8 cellular contexts compared by ENCODE assay signal in the genomic region with DNA sequence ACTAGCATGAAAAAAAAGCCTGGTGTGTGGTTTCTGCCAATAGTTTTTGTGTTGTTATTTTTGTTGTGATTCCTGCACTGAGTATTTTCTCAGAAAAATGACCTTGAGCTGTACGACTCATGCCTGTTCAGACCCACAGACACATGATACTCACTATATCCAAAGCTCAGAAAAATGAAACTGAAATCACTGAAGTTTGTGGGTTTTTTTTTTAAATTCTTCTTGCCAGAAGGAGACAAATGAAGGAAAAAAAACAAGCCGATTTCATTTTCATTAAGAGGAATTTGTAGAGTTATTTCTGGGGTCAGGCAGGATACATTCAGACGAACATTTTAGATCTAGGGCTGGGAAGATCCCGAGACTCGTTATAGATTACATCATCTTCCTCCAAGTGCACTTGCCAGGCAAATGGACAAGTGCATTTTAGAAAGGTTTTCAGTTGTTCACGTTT.
DNase-seq lines count a peak whose midpoint lies in the region; ATAC-seq and TF ChIP-seq lines count a peak whose summit lies in the region.

No MANE protein-coding gene starts in this region.

- DNase-seq in EL = peak; percentile 71
- DNase-seq in IMR-90 = peak; percentile 78
- no peak for DNase-seq in mammary epithelial cell
- peak; percentile 80 for DNase-seq in osteoblast (ENCODE audit: insufficient read length, low spot score, missing footprints)
- DNase-seq in Kasumi-1 (lab: John Stamatoyannopoulos, UW) = no peak
- DNase-seq in stimulated activated CD4-positive, alpha-beta T cell treated with anti-CD3 and anti-CD28 coated beads, Interleukin-2, amount 100 ng/mL, for 24 hours = no peak
- no peak for DNase-seq in LoVo (ENCODE audit: low spot score)

- POLR2A ChIA-PET in IMR-90 (lab: Charles Lee; ENCODE audit: unreplicated experiment) = interaction anchor here (0.7 kb wide), 1 partner anchor 108 kb away, joined by 5 read pairs; no protein-coding TSS in a partner anchor

- H3K18ac ChIP-seq in IMR-90 (ENCODE audit: low read depth, low read length) = peak overlapping the region; percentile 58; the same call in 1 of the 2 replicates

- peak overlapping the region; percentile 59 for H2AFZ ChIP-seq in IMR-90 (replicated peaks; ENCODE audit: low read length, poor library complexity)
- peak overlapping the region; percentile 33 for H2AFZ ChIP-seq in mammary epithelial cell (ENCODE audit: low read depth, low read length)
- H2AFZ ChIP-seq in osteoblast (ENCODE audit: low read length) = peak overlapping the region; percentile 58

- TF ChIP-seq CTCF in IMR-90 (conservative IDR thresholded peaks at IDR 0.05; ENCODE audit: low read depth, low read length) (no peak), mammary epithelial cell (conservative IDR thresholded peaks at IDR 0.05 in 1 of 2, IDR thresholded peaks at IDR 0.05 in 1 of 2; ENCODE audit: extremely low read depth in 1 of 2, insufficient read depth in 1 of 2, low read depth in 1 of 2, low read length in 2 of 2) (no peak), osteoblast (IDR thresholded peaks at IDR 0.05; ENCODE audit: extremely low read depth, low read depth, low read length) (no peak)

- TF ChIP-seq RAD21 in IMR-90 (IDR thresholded peaks at IDR 0.05; ENCODE audit: low read length) = no peak

- peaks cover 43% of the 10 kb centered on the region for H3K9me1 ChIP-seq in IMR-90 (ENCODE audit: insufficient read depth, low read length)

- H4K20me1 ChIP-seq in IMR-90 (ENCODE audit: insufficient read depth, low read length) (no peaks in the 10 kb centered on the region), mammary epithelial cell (ENCODE audit: insufficient read depth, low read length) (no peaks in the 10 kb centered on the region), osteoblast (ENCODE audit: insufficient read depth, low read length) (no peaks in the 10 kb centered on the region)

- no peak overlapping the region for H2AK9ac ChIP-seq in IMR-90 (replicated peaks; ENCODE audit: low read depth, low read length, poor library complexity)

- H3K4me2 ChIP-seq in IMR-90 (ENCODE audit: low read depth, low read length) (peak overlapping the region; percentile 91), mammary epithelial cell (ENCODE audit: insufficient read depth, low read depth, low read length) (peak overlapping the region; percentile 81), osteoblast (ENCODE audit: insufficient read depth, low read length) (peak overlapping the region; percentile 80)

- H3K4me3 ChIP-seq in IMR-90 (ENCODE audit: insufficient read depth, low read depth, low read length) (peak overlapping the region; percentile 43; the same call in 1 of the 2 replicates), mammary epithelial cell (replicated peaks in 1 of 3; ENCODE audit: insufficient read depth in 1 of 3, low read depth in 2 of 3, low read length in 3 of 3) (peak overlapping the region; percentile 24 to 35 (median 30)), osteoblast (ENCODE audit: insufficient read depth, low read length) (peak overlapping the region; percentile 61)

- TF ChIP-seq POLR2A in IMR-90 (IDR thresholded peaks at IDR 0.05; ENCODE audit: low read depth, low read length) = no peak

- dilution Hi-C loops in IMR-90 (cut with HindIII; ENCODE audit: low sequenced_read_pairs, unreplicated experiment) (no loop called here), mammary epithelial cell (cut with HindIII; ENCODE audit: low sequenced_read_pairs) (loop anchor here (5.0 kb wide), 2 partner anchors 76 to 131 kb away; no protein-coding TSS in a partner anchor)

- H3K14ac ChIP-seq in IMR-90 (replicated peaks; ENCODE audit: low read depth, low read length) = peak overlapping the region; percentile 98

- H3K36me3 ChIP-seq in IMR-90 (ENCODE audit: control insufficient read depth, insufficient read depth, low read length) (no peaks in the 10 kb centered on the region), mammary epithelial cell (ENCODE audit: insufficient read depth, low read length) (no peaks in the 10 kb centered on the region), osteoblast (ENCODE audit: insufficient read depth, low read length) (no peaks in the 10 kb centered on the region)

- intact Hi-C loops in IMR-90 (cut with micrococcal nuclease) (loop anchor here (1.0 to 5.0 kb wide), 3 partner anchors 61 to 122 kb away; a partner anchor contains a TSS), mammary epithelial cell (cut with micrococcal nuclease) (loop anchor here (5.0 kb wide), 1 partner anchor 331 kb away; a partner anchor contains a TSS)

- peak overlapping the region; percentile 71 for H3K27ac ChIP-seq in IMR-90 (ENCODE audit: insufficient read depth, low read length)
- peak overlapping the region; percentile 94 for H3K27ac ChIP-seq in mammary epithelial cell (ENCODE audit: insufficient read depth, low read depth, low read length)
- H3K27ac ChIP-seq in osteoblast (ENCODE audit: low read depth, low read length) = peak overlapping the region; percentile 76

- H3K23ac ChIP-seq in IMR-90 (ENCODE audit: low read depth, low read length) = peak overlapping the region; percentile 82

- H2BK20ac ChIP-seq in IMR-90 (ENCODE audit: low read depth, low read length) = peak overlapping the region; percentile 99

- peak overlapping the region; percentile 48; the same call in 1 of the 2 replicates for H4K5ac ChIP-seq in IMR-90 (ENCODE audit: low read depth, low read length)

- H3K9ac ChIP-seq in IMR-90 (ENCODE audit: low read depth, low read length) (peak overlapping the region; percentile 66; the same call in 1 of the 2 replicates), mammary epithelial cell (ENCODE audit: insufficient read depth, low read length) (peak overlapping the region; percentile 86)

- no peaks in the 10 kb centered on the region for H3K27me3 ChIP-seq in IMR-90 (ENCODE audit: control insufficient read depth, insufficient read depth, low read length)
- H3K27me3 ChIP-seq in mammary epithelial cell (ENCODE audit: insufficient read depth, low read length) = no peaks in the 10 kb centered on the region
- H3K27me3 ChIP-seq in osteoblast (ENCODE audit: insufficient read depth, low read length) = no peaks in the 10 kb centered on the region

- H2BK5ac ChIP-seq in IMR-90 (ENCODE audit: low read depth, low read length, poor library complexity, severe bottlenecking) = peak overlapping the region; percentile 94

- H3K56ac ChIP-seq in IMR-90 (ENCODE audit: extremely low read depth, insufficient read depth, low read length) = peak overlapping the region; percentile 79

- H3K79me1 ChIP-seq in IMR-90 (ENCODE audit: low read depth in 1 of 2, low read length in 2 of 2) = peaks cover 26 to 69% of the 10 kb centered on the region in 2 experiments; a peak in 3 of 4 replicates

- ATAC-seq in IMR-90 (ENCODE audit: low read depth) (peak; percentile 22; the same call in 1 of the 2 replicates), GM21381 (IDR thresholded peaks at IDR 0.05; ENCODE audit: unreplicated experiment) (no peak)

- peak overlapping the region; percentile 99 for H4K91ac ChIP-seq in IMR-90 (ENCODE audit: insufficient read depth, low read depth, low read length)

- BruUV-seq in IMR-90 (replicated peaks; lab: Mats Ljungman, UMichigan) = no TSS peak
- TSS peak; percentile 95 for BruUV-seq in mammary epithelial cell (replicated peaks; lab: Mats Ljungman, UMichigan)

- peak overlapping the region; percentile 99; the same call in 1 of the 2 replicates for H2AK5ac ChIP-seq in IMR-90 (ENCODE audit: low read depth, low read length)

- CTCF ChIA-PET in IMR-90 (lab: Yijun Ruan, JAX) (interaction anchor here (0.6 to 4.9 kb wide), 5 partner anchors 14 to 1049 kb away, joined by 3 to 39 read pairs (median 3); no protein-coding TSS in a partner anchor), mammary epithelial cell (lab: Charles Lee; ENCODE audit: low non-redundant PET) (interaction anchor here (0.5 to 1.4 kb wide), 2 partner anchors 69 to 128 kb away, joined by 8 to 9 read pairs; no protein-coding TSS in a partner anchor)

- peaks cover 27% of the 10 kb centered on the region for H3K79me2 ChIP-seq in mammary epithelial cell (ENCODE audit: insufficient read depth, low read length)
- H3K79me2 ChIP-seq in osteoblast (ENCODE audit: insufficient read depth, low read length) = peaks cover 2% of the 10 kb centered on the region

- WGBS in IMR-90 (ENCODE audit: extremely low coverage in 2 of 2, insufficient read length in 1 of 2), 2 experiments = no CpG with 5 or more reads among the region's 6 CpGs
- 0% methylated on average over 6 of the region's 6 CpGs for WGBS in mammary epithelial cell (ENCODE audit: low coverage, missing lambda C conversion rate)

- H2BK15ac ChIP-seq in IMR-90 (ENCODE audit: low read depth, low read length) = peak overlapping the region; percentile 89; the same call in 2 of the 3 replicates

- H4K8ac ChIP-seq in IMR-90 (ENCODE audit: low read depth in 2 of 2, low read length in 2 of 2) = peak overlapping the region; percentile 85 to 97

- H2BK120ac ChIP-seq in IMR-90 (ENCODE audit: low read depth, low read length) = peak overlapping the region; percentile 99

- in situ Hi-C loops in IMR-90 (cut with MboI; ENCODE audit: low sequenced_read_pairs) (loop anchor here (25.0 kb wide), 1 partner anchor 1026 kb away; no protein-coding TSS in a partner anchor), mammary epithelial cell (cut with MboI; ENCODE audit: low sequenced_read_pairs in 2 of 2) (loop anchor here (5.0 to 10.0 kb wide), 3 partner anchors 76 to 121 kb away; no protein-coding TSS in a partner anchor)

- H3K9me3 ChIP-seq in IMR-90 (ENCODE audit: control insufficient read depth, insufficient read depth, low read length) = no peaks in the 10 kb centered on the region
- no peaks in the 10 kb centered on the region for H3K9me3 ChIP-seq in mammary epithelial cell (replicated peaks; ENCODE audit: insufficient read depth, low read length)
- no peaks in the 10 kb centered on the region for H3K9me3 ChIP-seq in osteoblast (ENCODE audit: low read depth, low read length)

- H3K4me1 ChIP-seq in IMR-90 (ENCODE audit: control insufficient read depth, insufficient read depth, low read length) = peaks cover 27% of the 10 kb centered on the region
- peaks cover 76% of the 10 kb centered on the region for H3K4me1 ChIP-seq in mammary epithelial cell (ENCODE audit: insufficient read depth, low read length)
- peaks cover 62% of the 10 kb centered on the region for H3K4me1 ChIP-seq in osteoblast (ENCODE audit: insufficient read depth, low read length)

- peak overlapping the region; percentile 99 for H3K4ac ChIP-seq in IMR-90 (ENCODE audit: low read depth, low read length)

TF ChIP-seq in IMR-90, 13 proteins besides CTCF, POLR2A, EP300 and RAD21:
- no peak for TF ChIP-seq MXI1 (IDR thresholded peaks at IDR 0.05; ENCODE audit: borderline replicate concordance, low read depth, low read length)
- peak; percentile 76 for TF ChIP-seq CEBPB (IDR thresholded peaks at IDR 0.05; ENCODE audit: low read depth, low read length)

Comparison
In these comparisons a context has a peak if more than half of its experiments do, and no peak if none do; other contexts are left out.
1. DNase-seq: peak in EL (single experiment), IMR-90 (single experiment) and osteoblast (single experiment); none in mammary epithelial cell (single experiment), Kasumi-1 (0 of 2), stimulated activated CD4-positive, alpha-beta T cell treated with anti-CD3 and anti-CD28 coated beads, Interleukin-2, amount 100 ng/mL, for 24 hours (0 of 2) and LoVo (single experiment).
2. Peak in every context shown above with its lines, with median percentiles within 50 percentile points of each other: H2AFZ ChIP-seq, H3K27ac ChIP-seq, H3K4me2 ChIP-seq and H3K4me3 ChIP-seq.